8 cellular contexts compared by ENCODE assay signal in genomic region chr20:46970937-46971630, GRCh38.
DNase-seq lines count a peak whose midpoint lies in the region; ATAC-seq lines count a peak whose summit lies in the region.

No MANE protein-coding gene starts in this region.

- DNase-seq in COLO829 (ENCODE audit: low spot score) (peak; percentile 51), HPDE6-E6E7 (ENCODE audit: extremely low spot score) (peak; percentile 93), SW480 (ENCODE audit: low spot score) (peak; percentile 85), iPS DF 6.9 (ENCODE audit: low read depth, low spot score) (peak; percentile 87), NOMO-1 treated with DMSO at 0.1 percent for 48 hours (lab: John Stamatoyannopoulos, UW; ENCODE audit: unreplicated experiment) (no peak), C1 segment of cervical spinal cord (lab: John Stamatoyannopoulos, UW) (no peak), activated gamma-delta T cell (lab: John Stamatoyannopoulos, UW) (no peak)

- H3K4me1 ChIP-seq in iPS DF 6.9 (ENCODE audit: control insufficient read depth, insufficient read depth, low read length) = no peaks in the 10 kb centered on the region

- WGBS in iPS DF 6.9 (ENCODE audit: insufficient coverage, insufficient read length) = no CpG with 5 or more reads among the region's 4 CpGs

- ATAC-seq in HG02763 (IDR thresholded peaks at IDR 0.05; ENCODE audit: unreplicated experiment) = no peak

- no peaks in the 10 kb centered on the region for H3K36me3 ChIP-seq in iPS DF 6.9 (ENCODE audit: control insufficient read depth, insufficient read depth, low read length)

- no peak overlapping the region for H3K27ac ChIP-seq in iPS DF 6.9 (ENCODE audit: low read length)

- H3K4me3 ChIP-seq in iPS DF 6.9 (ENCODE audit: low read length) = no peak overlapping the region

- no peaks in the 10 kb centered on the region for H3K27me3 ChIP-seq in iPS DF 6.9 (ENCODE audit: control insufficient read depth, insufficient read depth, low read length)

- H3K9me3 ChIP-seq in iPS DF 6.9 (ENCODE audit: control insufficient read depth, insufficient read depth, low read length) = no peaks in the 10 kb centered on the region

Comparison
In these comparisons a context has a peak if more than half of its experiments do, and no peak if none do; other contexts are left out.
1. DNase-seq: peak in COLO829 (single experiment), HPDE6-E6E7 (single experiment), SW480 (single experiment) and iPS DF 6.9 (single experiment); none in NOMO-1 treated with DMSO at 0.1 percent for 48 hours (single experiment), C1 segment of cervical spinal cord (0 of 14) and activated gamma-delta T cell (single experiment).